Comparison of ENCODE assay signal across 23 cellular contexts in the genomic region with DNA sequence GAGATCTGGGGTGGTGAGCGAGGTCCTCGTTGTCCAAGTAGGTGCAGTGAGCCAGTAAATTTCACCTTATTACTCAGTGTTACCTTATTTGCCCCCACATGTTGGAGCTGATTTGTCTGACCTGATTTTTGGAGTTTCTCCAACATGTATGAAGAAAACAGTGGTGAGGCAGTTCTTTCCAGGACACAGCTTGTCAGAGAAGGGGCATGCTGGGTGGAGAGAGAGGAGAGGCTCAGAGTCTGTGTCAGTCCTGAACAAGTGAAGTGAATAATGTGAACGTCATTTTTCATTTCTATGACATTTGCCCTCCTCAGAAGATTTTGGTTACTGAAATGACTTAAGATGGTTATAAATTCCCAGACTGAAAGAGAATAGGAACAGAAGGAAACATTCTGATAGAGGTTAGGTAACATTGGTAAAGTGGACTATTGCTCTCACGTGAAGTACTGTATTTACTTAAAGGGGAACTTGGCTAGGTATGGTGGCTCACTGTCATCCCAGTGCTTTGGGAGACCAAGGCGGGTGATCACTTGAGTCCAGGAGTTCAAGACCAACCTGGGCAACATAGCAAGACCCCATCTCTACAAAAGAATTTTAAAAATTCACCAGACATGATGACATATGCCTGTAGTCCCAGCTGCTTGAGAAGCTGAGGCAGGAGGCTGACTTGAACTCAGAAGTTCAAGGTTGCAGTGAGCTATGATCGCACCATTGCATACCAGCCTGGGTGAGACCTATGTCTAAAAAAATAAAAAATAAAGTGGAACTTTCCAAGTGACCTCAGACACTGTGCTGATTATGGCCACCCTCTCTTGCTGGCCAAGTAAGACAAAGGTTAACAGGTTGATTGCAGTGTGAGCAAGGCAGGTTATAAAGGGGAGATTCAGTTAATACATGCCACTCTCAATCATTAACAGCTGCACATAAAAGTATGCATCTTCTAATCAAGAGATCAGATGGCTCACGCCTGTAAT.
DNase-seq lines count a peak whose midpoint lies in the region; ATAC-seq, FAIRE-seq and TF ChIP-seq lines count a peak whose summit lies in the region.
"Had no signal": no experiment of that assay in that cellular context is flagged by ENCODE, and none has a peak within 500 bp of the region (broad histone marks: within the 10 kb centered on the region; RNA-seq: fewer than 3 reads in every experiment).

No MANE protein-coding gene starts in this region.

- H3K9me3 Mint-ChIP-seq in activated CD8-positive, alpha-beta T cell treated with anti-CD3 and anti-CD28 coated beads for 36 hours = no peaks in the 10 kb centered on the region
- H3K9me3 Mint-ChIP-seq: CD8-positive, alpha-beta T cell; neural progenitor cell had no signal

- intact Hi-C loops in Panc1 (cut with micrococcal nuclease; ENCODE audit: unreplicated experiment) (no loop called here), mammary epithelial cell (cut with micrococcal nuclease) (loop anchor here (1.0 to 5.0 kb wide), 2 partner anchors 9 to 162 kb away; no protein-coding TSS in a partner anchor), kidney (cut with DNase I) (no loop called here), sciatic nerve (cut with DNase I) (no loop called here)
- intact Hi-C loops in activated CD8-positive, alpha-beta T cell treated with anti-CD3 and anti-CD28 coated beads for 36 hours (cut with micrococcal nuclease) = no loop called here

- WGBS in mammary epithelial cell (ENCODE audit: low coverage, missing lambda C conversion rate) = 49% methylated on average over 7 of the region's 7 CpGs
- WGBS in suprapubic skin = 71% methylated on average over 7 of the region's 7 CpGs

- no peak overlapping the region for H3K27ac Mint-ChIP-seq in activated CD8-positive, alpha-beta T cell treated with anti-CD3 and anti-CD28 coated beads for 36 hours
- H3K27ac Mint-ChIP-seq: CD8-positive, alpha-beta T cell; neural progenitor cell had no signal

- in situ Hi-C loops in Panc1 (cut with HindIII; ENCODE audit: low pct_unique_long_range_greater_than_20kb, low sequenced_read_pairs) = no loop called here
- in situ Hi-C loops in mammary epithelial cell (cut with MboI; ENCODE audit: low sequenced_read_pairs in 2 of 2) = loop anchor here (10.0 to 25.0 kb wide), 2 partner anchors 162 to 180 kb away; a partner anchor contains a TSS

- H3K4me2 ChIP-seq in mammary epithelial cell (ENCODE audit: insufficient read depth, low read depth, low read length) = no peak overlapping the region
- H3K4me2 ChIP-seq: neural progenitor cell had no signal

- H3K4me3 ChIP-seq in Panc1 (ENCODE audit: low read depth in 2 of 2, low read length in 2 of 2) (no peak overlapping the region), mammary epithelial cell (replicated peaks in 1 of 3; ENCODE audit: insufficient read depth in 1 of 3, low read depth in 2 of 3, low read length in 3 of 3) (no peak overlapping the region), kidney (ENCODE audit: low read length in 2 of 2) (no peak overlapping the region), suprapubic skin (no peak overlapping the region)
- H3K4me3 ChIP-seq: left lung, neural progenitor cell, testis had no signal

- ATAC-seq in Panc1 (no peak), sciatic nerve (no peak)
- ATAC-seq in activated CD8-positive, alpha-beta T cell treated with anti-CD3 and anti-CD28 coated beads for 36 hours = no peak
- ATAC-seq: CD8-positive, alpha-beta T cell; left lung; SK-N-SH treated with all-trans-retinoic acid at 6 μM for 48 hours had no signal

- dilution Hi-C loops in mammary epithelial cell (cut with HindIII; ENCODE audit: low sequenced_read_pairs) = no loop called here

- no peak for TF ChIP-seq EP300 in suprapubic skin (IDR thresholded peaks at IDR 0.05)

- H3K9ac ChIP-seq in mammary epithelial cell (ENCODE audit: insufficient read depth, low read length) (no peak overlapping the region), kidney (ENCODE audit: low read length in 2 of 2) (no peak overlapping the region)
- H3K9ac ChIP-seq: neural progenitor cell had no signal

- H4K20me1 ChIP-seq in mammary epithelial cell (ENCODE audit: insufficient read depth, low read length) = no peaks in the 10 kb centered on the region

- POLR2A ChIA-PET in Panc1 (lab: Charles Lee) = no interaction called here
- POLR2A ChIA-PET in activated CD8-positive, alpha-beta T cell treated with anti-CD3 and anti-CD28 coated beads for 36 hours (lab: Charles Lee) = no interaction called here

- FAIRE-seq in kidney (lab: Jason Lieb, UNC) = no peak

- no peak for DNase-seq in Panc1 (ENCODE audit: low read depth, low spot score)
- peak; percentile 81 for DNase-seq in mammary epithelial cell
- no peak for DNase-seq in kidney
- no peak for DNase-seq in suprapubic skin (ENCODE audit: low spot score in 2 of 2)
- no peak for DNase-seq in sciatic nerve (ENCODE audit: low spot score)
- no peak for DNase-seq in DMS 273 (lab: John Stamatoyannopoulos, UW; ENCODE audit: unreplicated experiment)
- DNase-seq in activated CD8-positive, alpha-beta T cell treated with anti-CD3 and anti-CD28 coated beads for 36 hours = no peak
- DNase-seq: activated CD4-positive, alpha-beta T cell treated with anti-CD3 and anti-CD28 coated beads, Interleukin-2, amount 50 U/mL, for 4 hours; activated gamma-delta T cell; CD8-positive, alpha-beta T cell; central memory CD4-positive, alpha-beta T cell; DMS79 treated with DMSO at 0.1 percent for 48 hours; GOT3; KBM-7; left lung; NCI-H2081; NCI-H446 treated with DMSO at 0.1 percent for 48 hours; NK-92 treated with Interleukin-12 subunit alpha and Interleukin-12 subunit beta, amount 100 ng/mL, for 24 hours; retina; testis had no signal

- H3K4me3 Mint-ChIP-seq in activated CD8-positive, alpha-beta T cell treated with anti-CD3 and anti-CD28 coated beads for 36 hours = no peak overlapping the region
- H3K4me3 Mint-ChIP-seq: CD8-positive, alpha-beta T cell; neural progenitor cell; WTC11 had no signal

- no peaks in the 10 kb centered on the region for H3K79me2 ChIP-seq in mammary epithelial cell (ENCODE audit: insufficient read depth, low read length)

- BruUV-seq in Panc1 (replicated peaks; lab: Mats Ljungman, UMichigan) = no TSS peak
- no TSS peak for BruUV-seq in mammary epithelial cell (replicated peaks; lab: Mats Ljungman, UMichigan)

- H3K36me3 Mint-ChIP-seq in activated CD8-positive, alpha-beta T cell treated with anti-CD3 and anti-CD28 coated beads for 36 hours (ENCODE audit: low read depth) = no peaks in the 10 kb centered on the region
- H3K36me3 Mint-ChIP-seq: CD8-positive, alpha-beta T cell; neural progenitor cell had no signal

- TF ChIP-seq CTCF in Panc1 (IDR thresholded peaks at IDR 0.05) = no peak
- no peak for TF ChIP-seq CTCF in mammary epithelial cell (conservative IDR thresholded peaks at IDR 0.05 in 1 of 2, IDR thresholded peaks at IDR 0.05 in 1 of 2; ENCODE audit: extremely low read depth in 1 of 2, insufficient read depth in 1 of 2, low read depth in 1 of 2, low read length in 2 of 2)
- no peak for TF ChIP-seq CTCF in kidney (IDR thresholded peaks at IDR 0.05; ENCODE audit: borderline replicate concordance, extremely low read depth, insufficient read depth)
- no peak for TF ChIP-seq CTCF in suprapubic skin (IDR thresholded peaks at IDR 0.05)
- TF ChIP-seq CTCF in activated CD8-positive, alpha-beta T cell treated with anti-CD3 and anti-CD28 coated beads for 36 hours (IDR thresholded peaks at IDR 0.05) = no peak

- H3K27ac ChIP-seq in Panc1 (ENCODE audit: low read length) = 0 out of 2 replicates have a peak overlapping the region, but pooled peaks have one; percentile 31
- peak overlapping the region; percentile 46 for H3K27ac ChIP-seq in mammary epithelial cell (ENCODE audit: insufficient read depth, low read depth, low read length)
- peak overlapping the region; percentile 52 to 68 for H3K27ac ChIP-seq in kidney (ENCODE audit: low read depth in 2 of 2, low read length in 2 of 2)
- H3K27ac ChIP-seq in suprapubic skin = peak overlapping the region; percentile 75
- H3K27ac ChIP-seq: left lung, neural progenitor cell, testis had no signal

- peaks cover 4% of the 10 kb centered on the region for H3K27me3 Mint-ChIP-seq in activated CD8-positive, alpha-beta T cell treated with anti-CD3 and anti-CD28 coated beads for 36 hours

- H3K4me1 Mint-ChIP-seq in activated CD8-positive, alpha-beta T cell treated with anti-CD3 and anti-CD28 coated beads for 36 hours (ENCODE audit: low read depth) = no peaks in the 10 kb centered on the region

- H3K9me3 ChIP-seq in Panc1 (ENCODE audit: control insufficient read depth, insufficient read depth, low read depth, low read length) (no peaks in the 10 kb centered on the region), mammary epithelial cell (replicated peaks; ENCODE audit: insufficient read depth, low read length) (no peaks in the 10 kb centered on the region), kidney (ENCODE audit: control insufficient read depth in 1 of 2, low read length in 2 of 2) (no peaks in the 10 kb centered on the region), suprapubic skin (no peaks in the 10 kb centered on the region)
- H3K9me3 ChIP-seq: left lung, testis had no signal

- no peak for TF ChIP-seq POLR2A in suprapubic skin (IDR thresholded peaks at IDR 0.05)

- H3K27me3 ChIP-seq in Panc1 (ENCODE audit: control insufficient read depth, insufficient read depth, low read length) (no peaks in the 10 kb centered on the region), mammary epithelial cell (ENCODE audit: insufficient read depth, low read length) (no peaks in the 10 kb centered on the region), suprapubic skin (no peaks in the 10 kb centered on the region)
- H3K27me3 ChIP-seq: left lung, neural progenitor cell, testis had no signal

- H3K36me3 ChIP-seq in Panc1 (ENCODE audit: control insufficient read depth, insufficient read depth, low read length) (no peaks in the 10 kb centered on the region), mammary epithelial cell (ENCODE audit: insufficient read depth, low read length) (no peaks in the 10 kb centered on the region), kidney (ENCODE audit: control insufficient read depth in 1 of 2, insufficient read depth in 2 of 2, low read length in 2 of 2) (no peaks in the 10 kb centered on the region), suprapubic skin (no peaks in the 10 kb centered on the region)
- H3K36me3 ChIP-seq: left lung, neural progenitor cell had no signal

- peak overlapping the region; percentile 35 for H2AFZ ChIP-seq in mammary epithelial cell (ENCODE audit: low read depth, low read length)
- H2AFZ ChIP-seq: neural progenitor cell had no signal

- H3K4me1 ChIP-seq in Panc1 (ENCODE audit: control insufficient read depth, insufficient read depth, low read length) (no peaks in the 10 kb centered on the region), mammary epithelial cell (ENCODE audit: insufficient read depth, low read length) (peaks cover 28% of the 10 kb centered on the region), kidney (ENCODE audit: control insufficient read depth in 1 of 2, insufficient read depth in 1 of 2, low read depth in 1 of 2, low read length in 2 of 2) (peaks cover 0 to 4% of the 10 kb centered on the region in 2 donors), suprapubic skin (peaks cover 29% of the 10 kb centered on the region)
- H3K4me1 ChIP-seq: left lung, testis had no signal

- CTCF ChIA-PET in Panc1 (lab: Charles Lee) = no interaction called here
- CTCF ChIA-PET in mammary epithelial cell (lab: Charles Lee; ENCODE audit: low non-redundant PET) = no interaction called here
- CTCF ChIA-PET in activated CD8-positive, alpha-beta T cell treated with anti-CD3 and anti-CD28 coated beads for 36 hours (lab: Charles Lee) = no interaction called here
